26 cellular contexts compared by ENCODE assay signal in genomic region chr5:160360310-160360709, GRCh38. TPM values are rescaled to one million over a fixed set of nuclear protein-coding genes. Genes with fewer than 3 reads are reported as not detected.
DNase-seq lines count a peak whose midpoint lies in the region; ATAC-seq and TF ChIP-seq lines count a peak whose summit lies in the region.
"Had no signal": no experiment of that assay in that cellular context is flagged by ENCODE, and none has a peak within 500 bp of the region (broad histone marks: within the 10 kb centered on the region; RNA-seq: fewer than 3 reads in every experiment).

No MANE protein-coding gene starts in this region.

- TF ChIP-seq CTCF in foreskin keratinocyte (conservative IDR thresholded peaks at IDR 0.05) = no peak
- TF ChIP-seq CTCF in osteoblast (IDR thresholded peaks at IDR 0.05; ENCODE audit: extremely low read depth, low read depth, low read length) = no peak

- in situ Hi-C loops in G401 (cut with HindIII; ENCODE audit: low sequenced_read_pairs) = no loop called here

- no peak overlapping the region for H3K4me2 ChIP-seq in osteoblast (ENCODE audit: insufficient read depth, low read length)
- H3K4me2 ChIP-seq: A549 had no signal

- peak overlapping the region; percentile 58 for H2AFZ ChIP-seq in osteoblast (ENCODE audit: low read length)

- H3K36me3 ChIP-seq in osteoblast (ENCODE audit: insufficient read depth, low read length) = no peaks in the 10 kb centered on the region
- H3K36me3 ChIP-seq: MG63, sigmoid colon, transverse colon had no signal

- ATAC-seq in foreskin keratinocyte (peak; percentile 45), HG02588 (IDR thresholded peaks at IDR 0.05; ENCODE audit: unreplicated experiment) (no peak)
- ATAC-seq: CD8-positive, alpha-beta T cell; stimulated activated naive B cell treated with anti-CD40 and anti-IgM and Interleukin-4, amounts not matched to agents 10 μg/mL and 1 μg/mL and 100 μg/mL, for 72 hours had no signal

- H3K4me1 ChIP-seq in foreskin keratinocyte = peaks cover 6% of the 10 kb centered on the region
- no peaks in the 10 kb centered on the region for H3K4me1 ChIP-seq in osteoblast (ENCODE audit: insufficient read depth, low read length)
- H3K4me1 ChIP-seq: A549 had no signal

- H3K4me3 ChIP-seq in osteoblast (ENCODE audit: insufficient read depth, low read length) = no peak overlapping the region
- H3K4me3 ChIP-seq: A549, MG63, sigmoid colon, transverse colon had no signal

- H3K9me3 ChIP-seq in osteoblast (ENCODE audit: low read depth, low read length) = no peaks in the 10 kb centered on the region
- H3K9me3 ChIP-seq: A549, MG63, sigmoid colon, transverse colon had no signal

- DNase-seq in ELF-1 (ENCODE audit: low read depth, low spot score) (peak; percentile 46), OCI-M1 (lab: John Stamatoyannopoulos, UW) (peak; percentile 51), foreskin keratinocyte (no peak), osteoblast (ENCODE audit: insufficient read length, low spot score, missing footprints) (no peak), T-helper 2 cell (no peak), G401 (ENCODE audit: low spot score) (no peak)
- no peak for DNase-seq in activated CD4-positive, alpha-beta T cell treated with anti-CD3 and anti-CD28 coated beads for 1 hour
- DNase-seq: activated CD8-positive, alpha-beta memory T cell treated with anti-CD3 and anti-CD28 coated beads for 24 hours; activated effector memory CD4-positive, alpha-beta T cell treated with Interleukin-2 at 50 U/mL for 16 hours; activated naive CD8-positive, alpha-beta T cell treated with anti-CD3 and anti-CD28 coated beads, Interleukin-2, amount 10 ng/mL, durations not matched to agents 7 days and 5 days; CD8-positive, alpha-beta T cell; HCEC 1CT; KG1; kidney glomerular epithelial cell; MG63; NCI-H1417; NCI-H2107; NCI-H446; NCI-H774; sigmoid colon; stimulated activated naive B cell treated with anti-CD40 and anti-IgM and Interleukin-4, amounts not matched to agents 10 μg/mL and 1 μg/mL and 100 μg/mL, for 72 hours had no signal

- no peaks in the 10 kb centered on the region for H3K79me2 ChIP-seq in osteoblast (ENCODE audit: insufficient read depth, low read length)

- H3K27ac ChIP-seq in foreskin keratinocyte (no peak overlapping the region), osteoblast (ENCODE audit: low read depth, low read length) (no peak overlapping the region)
- H3K27ac ChIP-seq: A549, SK-N-MC had no signal

- H4K20me1 ChIP-seq in osteoblast (ENCODE audit: insufficient read depth, low read length) = no peaks in the 10 kb centered on the region

- no peaks in the 10 kb centered on the region for H3K27me3 ChIP-seq in foreskin keratinocyte
- no peaks in the 10 kb centered on the region for H3K27me3 ChIP-seq in osteoblast (ENCODE audit: insufficient read depth, low read length)
- H3K27me3 ChIP-seq: MG63, sigmoid colon, transverse colon had no signal

RNA-seq across cellular contexts. Expression of gene C1QTNF2, which starts 10.1 kb away (rescaled TPM):
- total RNA-seq in foreskin keratinocyte (0.25 and 0.37 TPM in 2 replicates), osteoblast (under 0.01 TPM in 1 of 2 replicates, not detected in the other)
- polyA plus RNA-seq in foreskin keratinocyte = 0.34 and 0.41 TPM in 2 replicates
- not detected in 2 replicates for total RNA-seq in G401 (2014; rRNA removed; shearing (Covaris generic))
- total RNA-seq: activated naive CD8-positive, alpha-beta T cell treated with anti-CD3 and anti-CD28 coated beads, Interleukin-2, amount 10 ng/mL, durations not matched to agents 7 days and 5 days; CD8-positive, alpha-beta T cell; T-helper 1 cell treated with Interleukin-12 subunit alpha and Interleukin-12 subunit beta and Interleukin-4 antibody, amounts not matched to agents 30 ng/mL and 1 ng/mL, for 36 hours had no signal

RNA-seq across cellular contexts. Expression of gene FAM200C, which starts 39.5 kb away (rescaled TPM):
- total RNA-seq in foreskin keratinocyte = 2.6 and 3.2 TPM in 2 replicates
- polyA plus RNA-seq in foreskin keratinocyte = 1.1 and 1.7 TPM in 2 replicates
- total RNA-seq in osteoblast = 3.6 and 5.6 TPM in 2 replicates
- total RNA-seq in G401 (2014; rRNA removed; shearing (Covaris generic)) = 4.9 and 5.2 TPM in 2 replicates

RNA-seq across cellular contexts. Expression of gene CCNJL, which starts 47.9 kb away (rescaled TPM):
- total RNA-seq in foreskin keratinocyte = 3.1 and 3.5 TPM in 2 replicates
- 2.5 TPM in 2 replicates for polyA plus RNA-seq in foreskin keratinocyte
- 0.88 and 1.1 TPM in 2 replicates for total RNA-seq in osteoblast
- 3.1 and 5.4 TPM in 2 replicates for total RNA-seq in G401 (2014; rRNA removed; shearing (Covaris generic))
- total RNA-seq: CD8-positive, alpha-beta T cell; T-helper 1 cell treated with Interleukin-12 subunit alpha and Interleukin-12 subunit beta and Interleukin-4 antibody, amounts not matched to agents 30 ng/mL and 1 ng/mL, for 36 hours had no signal

RNA-seq across cellular contexts. Expression of gene SLU7, which starts 58.6 kb away (rescaled TPM):
- total RNA-seq in foreskin keratinocyte (33.9 and 36.7 TPM in 2 replicates), osteoblast (54.5 and 75.6 TPM in 2 replicates)
- 26.4 and 26.6 TPM in 2 replicates for polyA plus RNA-seq in foreskin keratinocyte
- total RNA-seq in G401 (2014; rRNA removed; shearing (Covaris generic)) = 42.8 and 59.6 TPM in 2 replicates

Comparison
In these comparisons a context has a peak if more than half of its experiments do, and no peak if none do; other contexts are left out.
1. DNase-seq: peak in ELF-1 (single experiment) and OCI-M1 (single experiment); none in foreskin keratinocyte (0 of 2), osteoblast (single experiment), T-helper 2 cell (0 of 5), activated CD4-positive, alpha-beta T cell treated with anti-CD3 and anti-CD28 coated beads for 1 hour (single experiment) and G401 (single experiment).